ENCODE assay signal across 15 cellular contexts in genomic region chr19:7856679-7857663, GRCh38. TPM values are rescaled to one million over a fixed set of nuclear protein-coding genes. Genes with fewer than 3 reads are reported as not detected.
"Had no signal": no experiment of that assay in that cellular context is flagged by ENCODE, and none has a peak within 500 bp of the region (broad histone marks: within the 10 kb centered on the region; RNA-seq: fewer than 3 reads in every experiment).

No MANE protein-coding gene starts in this region.

- H3K27me3 ChIP-seq: breast epithelium, suprapubic skin had no signal

- ATAC-seq: activated T-cell treated with anti-CD3 and anti-CD28 coated beads, Interleukin-2, amount 50 U/mL, for 72 hours; left lobe of liver; natural killer cell treated with Interleukin-12 subunit alpha and Interleukin-12 subunit beta and Interleukin-15 and Interleukin-18, amount 100 ng/mL, for 72 hours had no signal

- H3K27ac ChIP-seq: breast epithelium, esophagus squamous epithelium, suprapubic skin, upper lobe of left lung had no signal

- H3K4me3 ChIP-seq: breast epithelium, esophagus squamous epithelium, suprapubic skin, upper lobe of left lung had no signal

- DNase-seq: activated CD4-positive, alpha-beta memory T cell treated with anti-CD3 and anti-CD28 coated beads for 36 hours; activated gamma-delta T cell treated with Interleukin-2 at 50 U/mL for 16 hours; activated naive CD8-positive, alpha-beta T cell treated with anti-CD3 and anti-CD28 coated beads, Interleukin-2, amount 10 ng/mL, durations not matched to agents 7 days and 5 days; activated T-cell treated with anti-CD3 and anti-CD28 coated beads, Interleukin-2, amount 50 U/mL, for 72 hours; aorta; esophagus squamous epithelium; foreskin fibroblast; occipital lobe; stimulated activated CD4-positive, alpha-beta T cell treated with anti-CD3 and anti-CD28 coated beads, Interleukin-12 subunit alpha, Interleukin-12 subunit beta, amount 100 ng/mL, for 4 hours; stimulated activated naive CD4-positive, alpha-beta T cell treated with Interleukin-2 at 50 U/mL for 16 hours had no signal

- H3K36me3 ChIP-seq: breast epithelium had no signal

- H3K9me3 ChIP-seq: breast epithelium, esophagus squamous epithelium, suprapubic skin, upper lobe of left lung had no signal

RNA-seq across cellular contexts. Expression of gene PRR36, which starts 17.2 kb away (rescaled TPM):
- total RNA-seq: natural killer cell treated with Interleukin-12 subunit alpha and Interleukin-12 subunit beta and Interleukin-15 and Interleukin-18, amount 100 ng/mL, for 72 hours had no signal

RNA-seq across cellular contexts. Expression of gene LRRC8E, which starts 31.3 kb away (rescaled TPM):
- total RNA-seq: activated CD4-positive, alpha-beta memory T cell treated with anti-CD3 and anti-CD28 coated beads for 36 hours; activated naive CD8-positive, alpha-beta T cell treated with anti-CD3 and anti-CD28 coated beads, Interleukin-2, amount 10 ng/mL, durations not matched to agents 7 days and 5 days; activated T-cell treated with anti-CD3 and anti-CD28 coated beads, Interleukin-2, amount 50 U/mL, for 72 hours; natural killer cell treated with Interleukin-12 subunit alpha and Interleukin-12 subunit beta and Interleukin-15 and Interleukin-18, amount 100 ng/mL, for 72 hours; occipital lobe had no signal
- polyA plus RNA-seq: aorta had no signal

RNA-seq across cellular contexts. Expression of gene TGFBR3L, which starts 57.7 kb away (rescaled TPM):
- total RNA-seq: esophagus squamous epithelium, occipital lobe, suprapubic skin had no signal
